ENCODE assay signal across 1 cellular context in the genomic region with DNA sequence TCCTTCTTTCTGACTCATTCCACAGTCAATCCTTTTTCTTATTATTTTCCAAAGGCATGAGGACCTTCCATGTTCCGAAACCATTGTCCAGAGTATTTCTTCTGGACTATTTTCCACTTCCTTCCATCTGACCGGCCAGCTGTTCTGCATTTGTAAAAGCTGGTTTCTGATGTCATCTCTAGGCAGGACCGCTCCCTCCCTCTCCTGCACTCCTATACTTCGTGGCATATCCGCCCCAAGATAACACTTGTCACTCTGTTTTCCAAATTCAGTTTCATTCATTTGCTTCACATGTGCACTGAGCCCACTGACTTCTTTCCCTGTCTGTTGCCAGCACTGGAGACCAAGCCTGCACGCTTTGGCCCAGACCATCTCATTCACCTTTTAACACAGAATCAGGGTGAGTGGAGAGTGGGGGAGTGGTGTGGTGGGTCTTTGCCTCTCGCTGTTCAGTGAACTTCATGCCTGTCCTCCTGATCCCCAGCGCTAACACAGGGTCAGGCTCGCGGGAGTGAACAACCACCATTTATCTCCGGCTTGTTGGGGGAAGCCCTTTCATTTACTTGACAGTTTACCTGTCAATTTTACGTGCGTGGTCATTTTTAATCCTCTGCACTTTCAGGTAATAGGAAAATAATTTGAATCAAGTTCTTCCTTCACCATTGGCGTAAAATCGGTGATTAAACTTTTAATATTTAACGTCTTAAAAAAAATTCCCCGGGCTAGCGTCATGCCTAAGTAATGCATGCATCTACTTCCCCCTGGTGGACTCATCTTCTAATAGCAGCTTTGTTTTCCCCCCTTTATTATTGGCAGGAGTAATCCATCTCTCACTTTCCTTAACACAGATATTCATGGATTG.
TF ChIP-seq lines count a peak whose summit lies in the region.

No MANE protein-coding gene starts in this region.

TF ChIP-seq in SK-N-SH, 30 proteins besides CTCF, POLR2A, EP300 and RAD21 (continued from another document):
- no peak for TF ChIP-seq USF1 (IDR thresholded peaks at IDR 0.05; ENCODE audit: borderline replicate concordance, low read depth)
